ENCODE assay signal across 7 cellular contexts in the genomic region with DNA sequence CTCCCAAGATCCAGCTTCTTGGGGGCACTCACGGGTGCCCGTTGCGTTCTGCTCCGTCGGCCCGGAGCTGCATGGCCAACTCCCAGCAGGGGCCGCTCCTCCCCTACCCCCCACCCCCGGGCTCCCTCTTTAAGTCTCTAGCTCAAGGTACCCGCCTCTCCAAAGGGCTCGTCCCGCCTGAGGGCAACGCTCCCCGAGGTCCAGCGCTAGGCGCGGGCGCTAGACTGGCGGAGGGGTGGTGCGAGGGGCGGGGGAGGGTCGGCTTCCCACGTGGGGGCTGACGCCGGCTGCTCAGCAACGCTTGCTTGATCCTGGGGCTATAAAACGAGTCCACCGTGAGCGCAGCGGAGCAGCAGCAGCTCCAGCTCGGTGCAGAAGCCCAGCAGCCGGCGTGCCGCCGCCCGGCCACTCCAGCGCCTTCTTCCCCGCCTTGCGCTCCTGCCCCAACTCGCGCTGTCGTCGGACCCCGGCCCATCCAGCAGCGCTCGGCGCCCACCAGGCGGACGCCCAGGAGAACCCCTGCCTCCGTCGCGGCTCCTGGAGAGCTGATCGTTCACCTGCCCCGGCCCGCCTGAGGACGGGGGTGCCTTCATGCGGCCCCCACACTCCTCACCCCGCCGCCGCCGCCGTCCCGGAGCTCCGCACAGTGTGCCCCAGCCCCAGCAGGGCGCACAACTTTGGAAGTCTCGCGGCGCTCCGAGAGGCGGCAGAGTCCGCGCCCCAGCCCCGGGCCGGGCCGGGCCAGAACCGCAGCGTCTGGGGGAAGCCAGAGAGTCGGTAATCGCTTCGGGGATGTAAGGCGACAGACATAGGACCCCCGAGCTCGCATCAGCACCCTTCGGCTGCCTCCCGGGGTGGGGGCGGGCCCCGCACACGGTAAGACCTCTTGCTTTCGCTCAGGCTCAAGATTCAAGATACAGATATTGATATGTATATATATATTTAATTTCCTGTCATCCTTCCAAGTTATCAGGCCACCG. TPM values are rescaled to one million over a fixed set of nuclear protein-coding genes. Genes with fewer than 3 reads are reported as not detected.
DNase-seq lines count a peak whose midpoint lies in the region; ATAC-seq and TF ChIP-seq lines count a peak whose summit lies in the region.

A gene (plus strand): TSS at position 348 of the 980 bp plus-strand sequence. CDS start 968 bp downstream, outside the sequence.

- CTCF ChIA-PET in MCF 10A (lab: Yijun Ruan, JAX): interaction anchor here (0.5 to 6.7 kb wide), 52 partner anchors 11 to 1704 kb away, joined by 3 to 99 read pairs (median 4); no protein-coding TSS in a partner anchor

- peak within 1 kb of the TSS; percentile 17 to 44 (median 27) for H3K27ac ChIP-seq in Peyer's patch
- peak within 1 kb of the TSS; percentile 25 for H3K27ac ChIP-seq in skeletal muscle tissue (ENCODE audit: low read depth, low read length)

- H3K27me3 ChIP-seq in Peyer's patch (no peaks in the 10 kb centered on the region), skeletal muscle tissue (ENCODE audit: control insufficient read depth in 3 of 3, insufficient read depth in 3 of 3, low read length in 3 of 3) (peaks cover 47 to 55% (median 54%) of the 10 kb centered on the region in 3 donors)

- peaks cover 0 to 28% (median 12%) of the 10 kb centered on the region in 4 donors for H3K4me1 ChIP-seq in Peyer's patch
- H3K4me1 ChIP-seq in skeletal muscle tissue (ENCODE audit: control insufficient read depth in 3 of 3, insufficient read depth in 3 of 3, low read length in 3 of 3): peaks cover 14 to 19% (median 16%) of the 10 kb centered on the region in 3 donors

- POLR2A ChIA-PET in MCF 10A (lab: Yijun Ruan, JAX): interaction anchor here (0.6 kb wide), 1 partner anchor 1142 kb away, joined by 3 read pairs; no protein-coding TSS in a partner anchor

- no peak for TF ChIP-seq CTCF in Peyer's patch (IDR thresholded peaks at IDR 0.05)
- no peak for TF ChIP-seq CTCF in MCF 10A (IDR thresholded peaks at IDR 0.05; ENCODE audit: unreplicated experiment)

- peak within 1 kb of the TSS in 2 of 3 donors; percentile 32 to 60 for H3K9ac ChIP-seq in skeletal muscle tissue (ENCODE audit: low read depth in 1 of 3, low read length in 3 of 3)

- H3K36me3 Mint-ChIP-seq in MCF 10A (ENCODE audit: insufficient read depth, unreplicated experiment) (no peaks in the 10 kb centered on the region), immature natural killer cell (no peaks in the 10 kb centered on the region)

- DNase-seq in GM03348 (ENCODE audit: low spot score): peak; percentile 94
- peak in 2 of 3 donors; percentile 60 to 82 for DNase-seq in Peyer's patch
- DNase-seq in MCF 10A (ENCODE audit: unreplicated experiment): no peak
- DNase-seq in immature natural killer cell: no peak

- ATAC-seq in HG03175 (IDR thresholded peaks at IDR 0.05; ENCODE audit: unreplicated experiment) (peak; percentile 26), GM18517 (IDR thresholded peaks at IDR 0.05; ENCODE audit: unreplicated experiment) (no peak)

- H3K4me1 Mint-ChIP-seq in MCF 10A (ENCODE audit: insufficient read depth, unreplicated experiment): no peaks in the 10 kb centered on the region
- H3K4me1 Mint-ChIP-seq in immature natural killer cell: peaks cover 0 to 18% of the 10 kb centered on the region in 2 donors

- no peaks in the 10 kb centered on the region for H3K36me3 ChIP-seq in Peyer's patch
- H3K36me3 ChIP-seq in skeletal muscle tissue (ENCODE audit: control insufficient read depth in 3 of 3, insufficient read depth in 3 of 3, low read length in 3 of 3): no peaks in the 10 kb centered on the region

- H3K4me3 ChIP-seq in Peyer's patch (peak within 1 kb of the TSS; percentile 31 to 57 (median 50)), skeletal muscle tissue (ENCODE audit: low read length in 3 of 3) (peak within 1 kb of the TSS; percentile 59 to 71 (median 69))

- BruUV-seq in MCF 10A (replicated peaks; lab: Mats Ljungman, UMichigan): no TSS peak

- H3K27ac Mint-ChIP-seq in MCF 10A (ENCODE audit: low read depth, unreplicated experiment) (no peak within 1 kb of the TSS), immature natural killer cell (no peak within 1 kb of the TSS)

- peak; percentile 24 to 42 for TF ChIP-seq POLR2A in Peyer's patch (IDR thresholded peaks at IDR 0.05)

- peaks cover 46% of the 10 kb centered on the region for H3K27me3 Mint-ChIP-seq in MCF 10A (ENCODE audit: insufficient read depth, unreplicated experiment)
- H3K27me3 Mint-ChIP-seq in immature natural killer cell (ENCODE audit: low read depth in 3 of 3): peaks cover 7 to 11% (median 11%) of the 10 kb centered on the region in 3 donors

- H3K4me3 Mint-ChIP-seq in MCF 10A (ENCODE audit: unreplicated experiment): peak within 1 kb of the TSS; percentile 69
- peak within 1 kb of the TSS; percentile 48 to 63 (median 55) for H3K4me3 Mint-ChIP-seq in immature natural killer cell

- intact Hi-C loops in MCF 10A (cut with micrococcal nuclease): loop anchor here (1.0 to 10.0 kb wide), 6 partner anchors 246 to 1238 kb away; no protein-coding TSS in a partner anchor

- H3K9me3 Mint-ChIP-seq in MCF 10A (ENCODE audit: unreplicated experiment): no peaks in the 10 kb centered on the region
- H3K9me3 Mint-ChIP-seq in immature natural killer cell: peaks cover 0 to 2% (median 0%) of the 10 kb centered on the region in 6 donors

- H3K9me3 ChIP-seq in Peyer's patch (no peaks in the 10 kb centered on the region), skeletal muscle tissue (ENCODE audit: control insufficient read depth in 3 of 3, low read length in 3 of 3) (no peaks in the 10 kb centered on the region)

RNA-seq across cellular contexts. Expression of the gene that starts here (rescaled TPM):
- total RNA-seq in Peyer's patch (10 to 100 TPM in 1 of 4 donors, 1 to 10 TPM in 2, not detected in 1; 4.6 to 11.6 (median 5.6) TPM), MCF 10A (2022) (not detected in 2 replicates), skeletal muscle tissue (2.1 TPM)
- polyA plus RNA-seq in immature natural killer cell: not detected

Comparison
In these comparisons a context has a peak if more than half of its experiments do, and no peak if none do; other contexts are left out.
1. DNase-seq: peak in GM03348 (single experiment) and Peyer's patch (2 of 3); none in MCF 10A (single experiment) and immature natural killer cell (0 of 3).